31 cellular contexts compared by ENCODE assay signal in the genomic region with DNA sequence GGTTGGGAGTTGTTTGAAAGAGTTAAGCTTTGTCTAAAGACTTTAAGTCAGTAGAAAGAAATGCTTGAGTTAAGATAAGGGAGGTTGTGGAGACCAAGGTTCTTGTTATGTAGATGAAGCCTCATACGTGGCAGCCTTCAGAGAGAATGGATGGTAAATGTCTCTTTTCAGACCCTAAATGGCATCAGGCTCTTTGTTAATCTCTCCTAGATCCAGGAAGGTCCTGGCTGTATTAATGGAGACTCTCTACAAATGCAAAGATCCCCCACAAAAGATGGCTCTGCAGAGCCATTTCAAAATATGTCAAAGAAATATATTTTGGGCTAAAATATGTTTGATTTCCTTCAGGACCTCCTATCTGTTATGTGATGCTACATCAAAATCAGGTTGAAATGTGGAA.
"Had no signal": no experiment of that assay in that cellular context is flagged by ENCODE, and none has a peak within 500 bp of the region (broad histone marks: within the 10 kb centered on the region; RNA-seq: fewer than 3 reads in every experiment).

No MANE protein-coding gene starts in this region.

- H3K9me3 ChIP-seq: gastroesophageal sphincter, pancreas, psoas muscle, sigmoid colon, upper lobe of left lung, vagina had no signal

- H3K27me3 ChIP-seq: brain microvascular endothelial cell, dorsolateral prefrontal cortex, gastroesophageal sphincter, hepatocyte, pancreas, sigmoid colon, upper lobe of left lung, vagina had no signal

- H3K36me3 ChIP-seq: brain microvascular endothelial cell, gastroesophageal sphincter, pancreas, sigmoid colon, upper lobe of left lung, vagina had no signal

- H3K27ac Mint-ChIP-seq: activated CD4-positive, alpha-beta memory T cell treated with anti-CD3 and anti-CD28 coated beads, Interleukin-2, amount 10 ng/mL, durations not matched to agents 7 days and 5 days; activated CD4-positive, alpha-beta T cell treated with anti-CD3 and anti-CD28 coated beads, Interleukin-2, amount 10 ng/mL, durations not matched to agents 7 days and 5 days; activated naive CD4-positive, alpha-beta T cell treated with anti-CD3 and anti-CD28 coated beads, Interleukin-2, amount 10 ng/mL, durations not matched to agents 7 days and 5 days; activated naive CD8-positive, alpha-beta T cell treated with anti-CD3 and anti-CD28 coated beads, Interleukin-2, amount 10 ng/mL, durations not matched to agents 7 days and 5 days; activated T-cell treated with anti-CD3 and anti-CD28 coated beads, Interleukin-2, amount 50 U/mL, for 24 hours; effector memory CD8-positive, alpha-beta T cell; mesothelial cell of epicardium; stimulated activated effector memory CD8-positive, alpha-beta T cell treated with anti-CD3 and anti-CD28 coated beads, Interleukin-12 subunit alpha, Interleukin-12 subunit beta, amount 100 ng/mL, for 72 hours; stimulated activated naive CD8-positive, alpha-beta T cell treated with anti-CD3 and anti-CD28 coated beads, Interleukin-15, amount 100 ng/mL, for 72 hours had no signal

- FAIRE-seq: astrocyte, endothelial cell of umbilical vein, keratinocyte, pancreas, small intestine had no signal

- H3K27me3 Mint-ChIP-seq: activated CD4-positive, alpha-beta memory T cell treated with anti-CD3 and anti-CD28 coated beads, Interleukin-2, amount 10 ng/mL, durations not matched to agents 7 days and 5 days; activated CD4-positive, alpha-beta T cell treated with anti-CD3 and anti-CD28 coated beads, Interleukin-2, amount 10 ng/mL, durations not matched to agents 7 days and 5 days; activated naive CD4-positive, alpha-beta T cell treated with anti-CD3 and anti-CD28 coated beads, Interleukin-2, amount 10 ng/mL, durations not matched to agents 7 days and 5 days; activated naive CD8-positive, alpha-beta T cell treated with anti-CD3 and anti-CD28 coated beads, Interleukin-2, amount 10 ng/mL, durations not matched to agents 7 days and 5 days; activated T-cell treated with anti-CD3 and anti-CD28 coated beads, Interleukin-2, amount 50 U/mL, for 24 hours; effector memory CD8-positive, alpha-beta T cell; naive B cell; stimulated activated naive CD8-positive, alpha-beta T cell treated with anti-CD3 and anti-CD28 coated beads, Interleukin-15, amount 100 ng/mL, for 72 hours had no signal

- H3K9me3 Mint-ChIP-seq: activated CD4-positive, alpha-beta memory T cell treated with anti-CD3 and anti-CD28 coated beads, Interleukin-2, amount 10 ng/mL, durations not matched to agents 7 days and 5 days; activated CD4-positive, alpha-beta T cell treated with anti-CD3 and anti-CD28 coated beads, Interleukin-2, amount 10 ng/mL, durations not matched to agents 7 days and 5 days; activated naive CD4-positive, alpha-beta T cell treated with anti-CD3 and anti-CD28 coated beads, Interleukin-2, amount 10 ng/mL, durations not matched to agents 7 days and 5 days; activated naive CD8-positive, alpha-beta T cell treated with anti-CD3 and anti-CD28 coated beads, Interleukin-2, amount 10 ng/mL, durations not matched to agents 7 days and 5 days; activated T-cell treated with anti-CD3 and anti-CD28 coated beads, Interleukin-2, amount 50 U/mL, for 24 hours; effector memory CD8-positive, alpha-beta T cell; mesothelial cell of epicardium; naive B cell; stimulated activated effector memory CD8-positive, alpha-beta T cell treated with anti-CD3 and anti-CD28 coated beads, Interleukin-12 subunit alpha, Interleukin-12 subunit beta, amount 100 ng/mL, for 72 hours; stimulated activated naive CD8-positive, alpha-beta T cell treated with anti-CD3 and anti-CD28 coated beads, Interleukin-15, amount 100 ng/mL, for 72 hours had no signal

- H3K27ac ChIP-seq: brain microvascular endothelial cell, coronary artery, dorsolateral prefrontal cortex, gastroesophageal sphincter, hepatocyte, pancreas, psoas muscle, sigmoid colon, upper lobe of left lung, vagina had no signal

- H3K4me3 ChIP-seq: coronary artery, dorsolateral prefrontal cortex, gastroesophageal sphincter, hepatocyte, pancreas, psoas muscle, sigmoid colon, upper lobe of left lung, vagina had no signal

- H3K4me1 Mint-ChIP-seq: activated CD4-positive, alpha-beta memory T cell treated with anti-CD3 and anti-CD28 coated beads, Interleukin-2, amount 10 ng/mL, durations not matched to agents 7 days and 5 days; activated CD4-positive, alpha-beta T cell treated with anti-CD3 and anti-CD28 coated beads, Interleukin-2, amount 10 ng/mL, durations not matched to agents 7 days and 5 days; activated naive CD4-positive, alpha-beta T cell treated with anti-CD3 and anti-CD28 coated beads, Interleukin-2, amount 10 ng/mL, durations not matched to agents 7 days and 5 days; activated naive CD8-positive, alpha-beta T cell treated with anti-CD3 and anti-CD28 coated beads, Interleukin-2, amount 10 ng/mL, durations not matched to agents 7 days and 5 days; naive B cell; stimulated activated effector memory CD8-positive, alpha-beta T cell treated with anti-CD3 and anti-CD28 coated beads, Interleukin-12 subunit alpha, Interleukin-12 subunit beta, amount 100 ng/mL, for 72 hours; stimulated activated naive CD8-positive, alpha-beta T cell treated with anti-CD3 and anti-CD28 coated beads, Interleukin-15, amount 100 ng/mL, for 72 hours had no signal

- H3K4me3 Mint-ChIP-seq: activated CD4-positive, alpha-beta memory T cell treated with anti-CD3 and anti-CD28 coated beads, Interleukin-2, amount 10 ng/mL, durations not matched to agents 7 days and 5 days; activated CD4-positive, alpha-beta T cell treated with anti-CD3 and anti-CD28 coated beads, Interleukin-2, amount 10 ng/mL, durations not matched to agents 7 days and 5 days; activated naive CD4-positive, alpha-beta T cell treated with anti-CD3 and anti-CD28 coated beads, Interleukin-2, amount 10 ng/mL, durations not matched to agents 7 days and 5 days; activated naive CD8-positive, alpha-beta T cell treated with anti-CD3 and anti-CD28 coated beads, Interleukin-2, amount 10 ng/mL, durations not matched to agents 7 days and 5 days; activated T-cell treated with anti-CD3 and anti-CD28 coated beads, Interleukin-2, amount 50 U/mL, for 24 hours; effector memory CD8-positive, alpha-beta T cell; mesothelial cell of epicardium; naive B cell; stimulated activated effector memory CD8-positive, alpha-beta T cell treated with anti-CD3 and anti-CD28 coated beads, Interleukin-12 subunit alpha, Interleukin-12 subunit beta, amount 100 ng/mL, for 72 hours; stimulated activated naive CD8-positive, alpha-beta T cell treated with anti-CD3 and anti-CD28 coated beads, Interleukin-15, amount 100 ng/mL, for 72 hours had no signal

- H3K4me1 ChIP-seq: pancreas, psoas muscle had no signal

- DNase-seq: activated CD4-positive, alpha-beta memory T cell treated with anti-CD3 and anti-CD28 coated beads, Interleukin-2, amount 10 ng/mL, durations not matched to agents 7 days and 5 days; activated CD4-positive, alpha-beta T cell treated with anti-CD3 and anti-CD28 coated beads, Interleukin-2, amount 10 ng/mL, durations not matched to agents 7 days and 5 days; activated CD8-positive, alpha-beta memory T cell treated with anti-CD3 and anti-CD28 coated beads, Interleukin-2, amount 50 U/mL, for 48 hours; activated gamma-delta T cell; activated naive CD4-positive, alpha-beta T cell treated with anti-CD3 and anti-CD28 coated beads, Interleukin-2, amount 10 ng/mL, durations not matched to agents 7 days and 5 days; activated naive CD8-positive, alpha-beta T cell treated with anti-CD3 and anti-CD28 coated beads, Interleukin-2, amount 10 ng/mL, durations not matched to agents 7 days and 5 days; activated T-cell treated with anti-CD3 and anti-CD28 coated beads, Interleukin-2, amount 50 U/mL, for 24 hours; brain microvascular endothelial cell; dorsolateral prefrontal cortex; effector memory CD8-positive, alpha-beta T cell; left cardiac atrium; left ventricle myocardium superior; naive B cell; nucleus accumbens; pancreas; psoas muscle; sigmoid colon; small intestine; stimulated activated CD4-positive, alpha-beta T cell treated with anti-CD3 and anti-CD28 coated beads, Interleukin-4, amount 100 ng/mL, for 24 hours; stimulated activated naive CD8-positive, alpha-beta T cell treated with anti-CD3 and anti-CD28 coated beads, Interleukin-15, amount 100 ng/mL, for 72 hours; substantia nigra; upper lobe of left lung had no signal

- H3K36me3 Mint-ChIP-seq: activated naive CD4-positive, alpha-beta T cell treated with anti-CD3 and anti-CD28 coated beads, Interleukin-2, amount 10 ng/mL, durations not matched to agents 7 days and 5 days; activated naive CD8-positive, alpha-beta T cell treated with anti-CD3 and anti-CD28 coated beads, Interleukin-2, amount 10 ng/mL, durations not matched to agents 7 days and 5 days; naive B cell; stimulated activated effector memory CD8-positive, alpha-beta T cell treated with anti-CD3 and anti-CD28 coated beads, Interleukin-12 subunit alpha, Interleukin-12 subunit beta, amount 100 ng/mL, for 72 hours had no signal

- ATAC-seq: effector memory CD8-positive, alpha-beta T cell; gastroesophageal sphincter; left cardiac atrium; left ventricle myocardium superior; pancreas; psoas muscle; stimulated activated effector memory CD8-positive, alpha-beta T cell treated with anti-CD3 and anti-CD28 coated beads, Interleukin-12 subunit alpha, Interleukin-12 subunit beta, amount 100 ng/mL, for 72 hours; stimulated activated naive CD8-positive, alpha-beta T cell treated with anti-CD3 and anti-CD28 coated beads, Interleukin-15, amount 100 ng/mL, for 72 hours had no signal
